ENCODE assay signal across 1 cellular context in genomic region chr12:119208626-119209061, GRCh38.
TF ChIP-seq lines count a peak whose summit lies in the region.

No MANE protein-coding gene starts in this region.

TF ChIP-seq in HepG2, 621 proteins besides CTCF, POLR2A, EP300 and RAD21 (continued from another document):
- TF ChIP-seq CEBPB (IDR thresholded peaks at IDR 0.05; ENCODE audit: borderline replicate concordance, low read depth, low read length) (peak; percentile 51; the same call in 1 of the 2 replicates), FOXP1 (IDR thresholded peaks at IDR 0.05) (no peak), FOXP1 (CRISPR knock-in tag; IDR thresholded peaks at IDR 0.05) (no peak), KDM3A (CRISPR knock-in tag; IDR thresholded peaks at IDR 0.05; ENCODE audit: low read depth) (no peak), DZIP1 (CRISPR knock-in tag; IDR thresholded peaks at IDR 0.05) (no peak), RFX1 (IDR thresholded peaks at IDR 0.05) (peak; percentile 27; the same call in 1 of the 2 replicates)
